ENCODE assay signal across 8 cellular contexts in genomic region chr2:43004126-43004865, GRCh38.
DNase-seq lines count a peak whose midpoint lies in the region; ATAC-seq and TF ChIP-seq lines count a peak whose summit lies in the region.
"Not testable (repeated sequence)": the region's sequence is repeated elsewhere in the genome, so short reads cannot be mapped to it uniquely, and the experiment has no call there.

No MANE protein-coding gene starts in this region.

- H3K36me3 ChIP-seq in body of pancreas (replicated peaks in 1 of 2; ENCODE audit: insufficient read depth in 1 of 2, low read depth in 2 of 2); mucosa of rectum (ENCODE audit: control insufficient read depth in 2 of 2, insufficient read depth in 2 of 2, low read length in 2 of 2); neuronal stem cell (replicated peaks in 1 of 2; ENCODE audit: control insufficient read depth in 2 of 2, insufficient read depth in 2 of 2, low read length in 2 of 2); stomach: not testable (repeated sequence)

- not testable (repeated sequence) for H3K9me3 ChIP-seq in body of pancreas; mucosa of rectum (ENCODE audit: control insufficient read depth in 2 of 2, low read length in 2 of 2); neuronal stem cell (replicated peaks in 1 of 2; ENCODE audit: control insufficient read depth in 2 of 2, insufficient read depth in 1 of 2, low read depth in 1 of 2, low read length in 2 of 2); stomach

- not testable (repeated sequence) for H3K4me2 ChIP-seq in neuronal stem cell (ENCODE audit: insufficient read depth, low read length, poor library complexity, severe bottlenecking)

- peak overlapping the region; percentile 9; the same call in 1 of the 2 replicates for H3K27ac ChIP-seq in RWPE1
- peak overlapping the region; percentile 73 to 90 (median 88) for H3K27ac ChIP-seq in body of pancreas
- H3K27ac ChIP-seq in dorsolateral prefrontal cortex, result peak overlapping the region in 57 of 59 donors; percentile 70 to 100 (median 93)
- H3K27ac ChIP-seq in layer of hippocampus (ENCODE audit: low read depth, low read length), result peak overlapping the region; percentile 94
- H3K27ac ChIP-seq in mucosa of rectum (ENCODE audit: low read depth in 2 of 2, low read length in 2 of 2), result peak overlapping the region; percentile 91 to 92
- H3K27ac ChIP-seq in neuronal stem cell (replicated peaks; ENCODE audit: low read length), result not testable (repeated sequence)
- H3K27ac ChIP-seq in stomach, result peak overlapping the region; percentile 58 to 87 (median 78)

- H4K91ac ChIP-seq in neuronal stem cell (ENCODE audit: low read depth, low read length, poor library complexity), result not testable (repeated sequence)

- H2AK5ac ChIP-seq in neuronal stem cell (ENCODE audit: low read depth, low read length), result not testable (repeated sequence)

- H3K79me1 ChIP-seq in neuronal stem cell (ENCODE audit: low read depth, low read length), result not testable (repeated sequence)

- TF ChIP-seq EP300 in stomach (IDR thresholded peaks at IDR 0.05), result not testable (repeated sequence)

- H2AFZ ChIP-seq in neuronal stem cell (ENCODE audit: low read length), result peak overlapping the region; percentile 41

- not testable (repeated sequence) for H3K4me3 ChIP-seq in body of pancreas; dorsolateral prefrontal cortex; neuronal stem cell (ENCODE audit: low read length in 2 of 2); stomach
- peak overlapping the region in 1 of 2 donors; percentile 22 for H3K4me3 ChIP-seq in mucosa of rectum (ENCODE audit: low read length in 2 of 2)

- POLR2A ChIA-PET in RWPE1 (lab: Yijun Ruan, JAX; ENCODE audit: low non-redundant PET), result not testable (repeated sequence)

- not testable (repeated sequence) for H3K23ac ChIP-seq in neuronal stem cell (ENCODE audit: low read depth, low read length, poor library complexity)

- not testable (repeated sequence) for H4K8ac ChIP-seq in neuronal stem cell (ENCODE audit: low read depth, low read length)

- TF ChIP-seq POLR2A in body of pancreas (IDR thresholded peaks at IDR 0.05); stomach (IDR thresholded peaks at IDR 0.05): not testable (repeated sequence)

- 61 to 84% methylated on average over 10 to 11 of the region's 11 CpGs for WGBS in body of pancreas, 2 donors
- no CpG with 5 or more reads among the region's 11 CpGs for WGBS in neuronal stem cell (ENCODE audit: extremely low coverage in 2 of 2, insufficient read length in 2 of 2, insufficient replicate concordance in 1 of 2), 2 donors
- 56 to 78% (median 74%) methylated on average over 10 to 11 of the region's 11 CpGs for WGBS in stomach, 5 donors

- not testable (repeated sequence) for DNase-seq in RWPE1 (ENCODE audit: low spot score); dorsolateral prefrontal cortex; neuronal stem cell (ENCODE audit: low spot score); stomach
- DNase-seq in body of pancreas (peak in 2 of 4 donors; percentile 8 to 10), ureter (ENCODE audit: low spot score) (peak; percentile 17)

- intact Hi-C loops in body of pancreas (cut with DNase I); dorsolateral prefrontal cortex (cut with DNase I); stomach (cut with DNase I; ENCODE audit: low total_unique reads): not testable (repeated sequence)

- not testable (repeated sequence) for H2BK15ac ChIP-seq in neuronal stem cell (ENCODE audit: low read length)

- not testable (repeated sequence) for H3K27me3 ChIP-seq in body of pancreas; dorsolateral prefrontal cortex; layer of hippocampus (ENCODE audit: control insufficient read depth, insufficient read depth, low read length); mucosa of rectum (ENCODE audit: control insufficient read depth in 2 of 2, insufficient read depth in 2 of 2, low read length in 2 of 2); neuronal stem cell (ENCODE audit: control insufficient read depth in 3 of 3, insufficient read depth in 3 of 3, low read depth in 1 of 3, low read length in 3 of 3); stomach

- H3K4me1 ChIP-seq in body of pancreas, result peaks cover 59% of the 10 kb centered on the region
- H3K4me1 ChIP-seq in mucosa of rectum (ENCODE audit: control insufficient read depth in 2 of 2, insufficient read depth in 2 of 2, low read length in 2 of 2), result peaks cover 31 to 53% of the 10 kb centered on the region in 2 donors
- peaks cover 7 to 10% of the 10 kb centered on the region in 2 donors for H3K4me1 ChIP-seq in neuronal stem cell (ENCODE audit: control insufficient read depth in 2 of 2, insufficient read depth in 1 of 2, low read depth in 1 of 2, low read length in 2 of 2)
- H3K4me1 ChIP-seq in stomach, result peaks cover 39 to 58% (median 48%) of the 10 kb centered on the region in 4 donors

- H3K9ac ChIP-seq in mucosa of rectum (ENCODE audit: low read depth in 1 of 2, low read length in 2 of 2), result peak overlapping the region; percentile 27 to 71
- H3K9ac ChIP-seq in neuronal stem cell (ENCODE audit: low read depth, low read length, poor library complexity), result not testable (repeated sequence)

- CTCF ChIA-PET in RWPE1 (lab: Yijun Ruan, JAX), result not testable (repeated sequence)

- not testable (repeated sequence) for H2BK120ac ChIP-seq in neuronal stem cell (ENCODE audit: low read depth, low read length)

- TF ChIP-seq CTCF in RWPE1 (conservative IDR thresholded peaks at IDR 0.05; ENCODE audit: low read depth); body of pancreas (IDR thresholded peaks at IDR 0.05); dorsolateral prefrontal cortex (IDR thresholded peaks at IDR 0.05 in 54 of 56, conservative IDR thresholded peaks at IDR 0.05 in 2 of 56; ENCODE audit: low read depth in 1 of 56, partially characterized antibody in 56 of 56); stomach (IDR thresholded peaks at IDR 0.05): not testable (repeated sequence)

- not testable (repeated sequence) for H3K4ac ChIP-seq in neuronal stem cell (ENCODE audit: low read length)

- peak overlapping the region; percentile 88 for H3K18ac ChIP-seq in neuronal stem cell (ENCODE audit: low read length)

- not testable (repeated sequence) for ATAC-seq in body of pancreas

- H2BK5ac ChIP-seq in neuronal stem cell (ENCODE audit: low read length), result not testable (repeated sequence)

- not testable (repeated sequence) for H3K14ac ChIP-seq in neuronal stem cell (ENCODE audit: low read length)

- peak overlapping the region; percentile 75 for H2BK12ac ChIP-seq in neuronal stem cell (ENCODE audit: low read length)
